ENCODE assay signal across 17 cellular contexts in genomic region chr18:22773944-22774343, GRCh38.
"Had no signal": no experiment of that assay in that cellular context is flagged by ENCODE, and none has a peak within 500 bp of the region (broad histone marks: within the 10 kb centered on the region; RNA-seq: fewer than 3 reads in every experiment).

No MANE protein-coding gene starts in this region.

- H3K27me3 ChIP-seq: right atrium auricular region, suprapubic skin, transverse colon had no signal

- H3K36me3 ChIP-seq: lower lobe of right lung, prostate gland, right atrium auricular region, suprapubic skin, transverse colon had no signal

- H3K4me1 Mint-ChIP-seq: naive thymus-derived CD8-positive, alpha-beta T cell; stimulated activated naive CD8-positive, alpha-beta T cell treated with anti-CD3 and anti-CD28 coated beads, Interleukin-15, amount 100 ng/mL, for 72 hours had no signal

- DNase-seq: dorsolateral prefrontal cortex; effector CD4-positive, alpha-beta T cell; left ventricle myocardium superior; lower lobe of right lung; naive thymus-derived CD8-positive, alpha-beta T cell; stimulated activated CD4-positive, alpha-beta T cell treated with anti-CD3 and anti-CD28 coated beads, Interleukin-12 subunit alpha, Interleukin-12 subunit beta, amount 100 ng/mL, for 4 hours; stimulated activated CD4-positive, alpha-beta T cell treated with anti-CD3 and anti-CD28 coated beads, Interleukin-1b, Interleukin-23, amount 100 ng/mL, for 48 hours; stimulated activated CD4-positive, alpha-beta T cell treated with anti-CD3 and anti-CD28 coated beads, Interleukin-4, amount 100 ng/mL, for 1 hour; stimulated activated CD8-positive, alpha-beta memory T cell treated with anti-CD3 and anti-CD28 coated beads, Interleukin-4, amount 100 ng/mL, for 48 hours; stimulated activated naive CD4-positive, alpha-beta T cell; stimulated activated naive CD8-positive, alpha-beta T cell treated with anti-CD3 and anti-CD28 coated beads, Interleukin-15, amount 100 ng/mL, for 72 hours; transverse colon had no signal

- ATAC-seq: left ventricle myocardium superior; lower lobe of right lung; naive thymus-derived CD8-positive, alpha-beta T cell; sciatic nerve; stimulated activated naive CD8-positive, alpha-beta T cell treated with anti-CD3 and anti-CD28 coated beads, Interleukin-15, amount 100 ng/mL, for 72 hours had no signal

- H3K4me1 ChIP-seq: lower lobe of right lung, prostate gland, transverse colon had no signal

- H3K27ac ChIP-seq: dorsolateral prefrontal cortex, lower lobe of right lung, prostate gland, right atrium auricular region, suprapubic skin, transverse colon had no signal

- H3K9me3 ChIP-seq: lower lobe of right lung, prostate gland, right atrium auricular region, suprapubic skin, transverse colon had no signal

- H3K27ac Mint-ChIP-seq: naive thymus-derived CD8-positive, alpha-beta T cell had no signal

- H3K4me3 Mint-ChIP-seq: naive thymus-derived CD8-positive, alpha-beta T cell; stimulated activated naive CD8-positive, alpha-beta T cell treated with anti-CD3 and anti-CD28 coated beads, Interleukin-15, amount 100 ng/mL, for 72 hours had no signal

- H3K4me3 ChIP-seq: dorsolateral prefrontal cortex, lower lobe of right lung, prostate gland, right atrium auricular region, smooth muscle cell, suprapubic skin, transverse colon had no signal
